In the genomic region with DNA sequence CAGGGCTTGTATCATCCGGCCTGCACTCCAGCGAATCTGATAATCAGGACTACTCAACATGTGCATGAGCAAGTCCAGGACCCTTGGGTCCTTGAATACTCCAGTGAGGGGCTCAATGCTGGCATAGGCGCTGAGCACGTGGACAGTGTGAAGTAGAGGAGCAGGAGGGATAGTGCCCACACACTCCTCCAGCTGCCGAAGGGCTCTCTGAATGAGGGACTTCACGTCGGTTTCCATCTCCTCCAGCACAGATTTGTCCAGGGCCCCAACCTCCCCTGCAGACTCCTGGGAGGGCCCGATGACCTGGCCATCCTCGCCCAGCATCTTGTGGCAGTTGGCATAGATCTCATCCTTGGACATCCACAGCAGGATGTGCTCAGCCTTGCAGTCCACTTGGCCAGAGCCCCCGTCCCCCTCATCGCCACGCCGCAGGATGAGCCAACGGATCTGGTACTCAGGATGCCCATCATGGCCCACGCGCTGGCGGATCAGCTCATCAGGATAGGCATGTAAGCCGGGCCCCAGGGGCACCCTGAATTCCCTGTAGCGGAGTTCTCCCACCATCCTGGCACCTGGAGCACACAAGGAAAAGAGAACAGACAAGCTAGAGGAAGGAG, we compare ENCODE assay signal across 8 cellular contexts. TPM values are rescaled to one million over a fixed set of nuclear protein-coding genes. Genes with fewer than 3 reads are reported as not detected.
DNase-seq lines count a peak whose midpoint lies in the region; ATAC-seq and TF ChIP-seq lines count a peak whose summit lies in the region.
"Had no signal": no experiment of that assay in that cellular context is flagged by ENCODE, and none has a peak within 500 bp of the region (broad histone marks: within the 10 kb centered on the region; RNA-seq: fewer than 3 reads in every experiment).

No MANE protein-coding gene starts in this region.

- intact Hi-C loops in activated B cell treated with CpG ODN at 0.5 μM for 24 hours (cut with micrococcal nuclease), result loop anchor here (10.0 kb wide), 2 partner anchors 172 to 312 kb away; a partner anchor contains a TSS

- no peaks in the 10 kb centered on the region for H3K27me3 ChIP-seq in right atrium auricular region

- H3K27me3 Mint-ChIP-seq in activated B cell treated with CpG ODN at 0.5 μM for 24 hours, result no peaks in the 10 kb centered on the region

- TF ChIP-seq CTCF in HEK293 (tag by site-specific recombination; IDR thresholded peaks at IDR 0.05) (no peak), activated B cell treated with CpG ODN at 0.5 μM for 24 hours (IDR thresholded peaks at IDR 0.05) (no peak), right atrium auricular region (IDR thresholded peaks at IDR 0.05) (no peak)

- CTCF ChIA-PET in HEK293 (lab: Yijun Ruan, JAX) (interaction anchor here (0.7 to 2.0 kb wide), 4 partner anchors 13 to 364 kb away, joined by 3 to 7 read pairs (median 4); no protein-coding TSS in a partner anchor), activated B cell treated with CpG ODN at 0.5 μM for 24 hours (lab: Charles Lee) (no interaction called here)

- H3K9me3 ChIP-seq in HEK293 (ENCODE audit: control insufficient read depth, insufficient read depth, low read depth, low read length) (no peaks in the 10 kb centered on the region), right atrium auricular region (no peaks in the 10 kb centered on the region)

- H3K36me3 Mint-ChIP-seq in activated B cell treated with CpG ODN at 0.5 μM for 24 hours (ENCODE audit: low read depth), result peaks cover 54% of the 10 kb centered on the region
- H3K36me3 Mint-ChIP-seq in stimulated activated effector memory CD8-positive, alpha-beta T cell treated with anti-CD3 and anti-CD28 coated beads, Interleukin-12 subunit alpha, Interleukin-12 subunit beta, amount 100 ng/mL, for 72 hours, result peaks cover 90% of the 10 kb centered on the region

- H3K4me3 ChIP-seq in HEK293 (ENCODE audit: low read depth, low read length) (no peak overlapping the region), right atrium auricular region (no peak overlapping the region)

- H3K4me1 Mint-ChIP-seq in activated B cell treated with CpG ODN at 0.5 μM for 24 hours, result peaks cover 28% of the 10 kb centered on the region
- H3K4me1 Mint-ChIP-seq in stimulated activated effector memory CD8-positive, alpha-beta T cell treated with anti-CD3 and anti-CD28 coated beads, Interleukin-12 subunit alpha, Interleukin-12 subunit beta, amount 100 ng/mL, for 72 hours, result peaks cover 47% of the 10 kb centered on the region

- ATAC-seq in activated B cell treated with CpG ODN at 0.5 μM for 24 hours (ENCODE audit: low read depth), result no peak
- no peak for ATAC-seq in stimulated activated effector memory CD8-positive, alpha-beta T cell treated with anti-CD3 and anti-CD28 coated beads, Interleukin-12 subunit alpha, Interleukin-12 subunit beta, amount 100 ng/mL, for 72 hours
- no peak for ATAC-seq in GM19035 (IDR thresholded peaks at IDR 0.05; ENCODE audit: unreplicated experiment)

- H3K27ac Mint-ChIP-seq in activated B cell treated with CpG ODN at 0.5 μM for 24 hours, result peak overlapping the region; percentile 90
- peak overlapping the region; percentile 99 for H3K27ac Mint-ChIP-seq in stimulated activated effector memory CD8-positive, alpha-beta T cell treated with anti-CD3 and anti-CD28 coated beads, Interleukin-12 subunit alpha, Interleukin-12 subunit beta, amount 100 ng/mL, for 72 hours

- H3K27ac ChIP-seq in HEK293 (ENCODE audit: extremely low read depth, low read depth, low read length) (peak overlapping the region; percentile 85; the same call in 1 of the 2 replicates), right atrium auricular region (peak overlapping the region; percentile 92 to 96)

- H3K4me1 ChIP-seq in HEK293 (ENCODE audit: control insufficient read depth, insufficient read depth, low read length) (peaks cover 4% of the 10 kb centered on the region), right atrium auricular region (peaks cover 0 to 23% of the 10 kb centered on the region in 2 donors)

- peak overlapping the region; percentile 90 for H3K4me3 Mint-ChIP-seq in activated B cell treated with CpG ODN at 0.5 μM for 24 hours
- H3K4me3 Mint-ChIP-seq in stimulated activated effector memory CD8-positive, alpha-beta T cell treated with anti-CD3 and anti-CD28 coated beads, Interleukin-12 subunit alpha, Interleukin-12 subunit beta, amount 100 ng/mL, for 72 hours, result peak overlapping the region; percentile 97

- H3K36me3 ChIP-seq in HEK293 (ENCODE audit: control insufficient read depth in 2 of 2, insufficient read depth in 1 of 2, low read length in 2 of 2) (peaks cover 19 to 74% of the 10 kb centered on the region in 2 experiments; a peak in 2 of 3 replicates), right atrium auricular region (peaks cover 40% of the 10 kb centered on the region)

- DNase-seq in activated B cell treated with CpG ODN at 0.5 μM for 24 hours (no peak), right atrium auricular region (ENCODE audit: low spot score) (no peak), NCI-H69 (lab: John Stamatoyannopoulos, UW) (no peak), kidney tubule cell (ENCODE audit: low spot score) (no peak)
- no peak for DNase-seq in stimulated activated effector memory CD8-positive, alpha-beta T cell treated with anti-CD3 and anti-CD28 coated beads, Interleukin-12 subunit alpha, Interleukin-12 subunit beta, amount 100 ng/mL, for 72 hours (ENCODE audit: low spot score in 2 of 2)
- DNase-seq: NCI-H1436 had no signal

- POLR2A ChIA-PET in HEK293 (lab: Yijun Ruan, JAX), result interaction anchor here (3.4 kb wide), 1 partner anchor 39 kb away, joined by 14 read pairs; a partner anchor contains a TSS
- POLR2A ChIA-PET in activated B cell treated with CpG ODN at 0.5 μM for 24 hours (lab: Charles Lee), result interaction anchor here (2.1 to 3.6 kb wide), 2 partner anchors 31 to 119 kb away, joined by 7 to 37 read pairs; a partner anchor contains a TSS

- H3K9me3 Mint-ChIP-seq in activated B cell treated with CpG ODN at 0.5 μM for 24 hours, result no peaks in the 10 kb centered on the region
- no peaks in the 10 kb centered on the region for H3K9me3 Mint-ChIP-seq in stimulated activated effector memory CD8-positive, alpha-beta T cell treated with anti-CD3 and anti-CD28 coated beads, Interleukin-12 subunit alpha, Interleukin-12 subunit beta, amount 100 ng/mL, for 72 hours

TF ChIP-seq in HEK293, 187 proteins besides CTCF, POLR2A, EP300 and RAD21:
- TF ChIP-seq KLF9 (tag by site-specific recombination; IDR thresholded peaks at IDR 0.05; ENCODE audit: low read depth), result no peak
- TF ChIP-seq, protein P1, sequence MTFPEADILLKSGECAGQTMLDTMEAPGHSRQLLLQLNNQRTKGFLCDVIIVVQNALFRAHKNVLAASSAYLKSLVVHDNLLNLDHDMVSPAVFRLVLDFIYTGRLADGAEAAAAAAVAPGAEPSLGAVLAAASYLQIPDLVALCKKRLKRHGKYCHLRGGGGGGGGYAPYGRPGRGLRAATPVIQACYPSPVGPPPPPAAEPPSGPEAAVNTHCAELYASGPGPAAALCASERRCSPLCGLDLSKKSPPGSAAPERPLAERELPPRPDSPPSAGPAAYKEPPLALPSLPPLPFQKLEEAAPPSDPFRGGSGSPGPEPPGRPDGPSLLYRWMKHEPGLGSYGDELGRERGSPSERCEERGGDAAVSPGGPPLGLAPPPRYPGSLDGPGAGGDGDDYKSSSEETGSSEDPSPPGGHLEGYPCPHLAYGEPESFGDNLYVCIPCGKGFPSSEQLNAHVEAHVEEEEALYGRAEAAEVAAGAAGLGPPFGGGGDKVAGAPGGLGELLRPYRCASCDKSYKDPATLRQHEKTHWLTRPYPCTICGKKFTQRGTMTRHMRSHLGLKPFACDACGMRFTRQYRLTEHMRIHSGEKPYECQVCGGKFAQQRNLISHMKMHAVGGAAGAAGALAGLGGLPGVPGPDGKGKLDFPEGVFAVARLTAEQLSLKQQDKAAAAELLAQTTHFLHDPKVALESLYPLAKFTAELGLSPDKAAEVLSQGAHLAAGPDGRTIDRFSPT (tag by site-specific recombination; IDR thresholded peaks at IDR 0.05), result 0 out of 2 replicates have a peak, but pooled peaks have one; percentile 31
TF ChIP-seq in HEK293: peak in this region for 1.

RNA-seq across cellular contexts. Expression of a gene that starts 1.3 kb away (rescaled TPM):
- total RNA-seq in activated B cell treated with CpG ODN at 0.5 μM for 24 hours, result 15.9 and 19.1 TPM in 2 replicates
- 1 to 10 TPM; 6.5 to 9.0 TPM for total RNA-seq in right atrium auricular region

RNA-seq across cellular contexts. Expression of a gene that starts 6.9 kb away (rescaled TPM):
- total RNA-seq in activated B cell treated with CpG ODN at 0.5 μM for 24 hours (43.9 and 47.8 TPM in 2 replicates), right atrium auricular region (10 to 100 TPM; 37.0 to 41.0 TPM)

RNA-seq across cellular contexts. Expression of a gene that starts 7.1 kb away (rescaled TPM):
- 17.0 and 19.8 TPM in 2 replicates for total RNA-seq in activated B cell treated with CpG ODN at 0.5 μM for 24 hours
- total RNA-seq in right atrium auricular region, result 10 to 100 TPM; 22.5 to 46.5 TPM

RNA-seq across cellular contexts. Expression of a gene that starts 23.8 kb away (rescaled TPM):
- total RNA-seq in activated B cell treated with CpG ODN at 0.5 μM for 24 hours, result 0.66 and 0.82 TPM in 2 replicates
- 10 to 100 TPM in 1 of 2 donors, 1 to 10 TPM in 1; 4.5 to 12.7 TPM for total RNA-seq in right atrium auricular region

RNA-seq across cellular contexts. Expression of a gene that starts 30.9 kb away (rescaled TPM):
- total RNA-seq in activated B cell treated with CpG ODN at 0.5 μM for 24 hours (51.7 and 53.9 TPM in 2 replicates), right atrium auricular region (10 to 100 TPM; 29.0 to 40.6 TPM)
